21 cellular contexts compared by ENCODE assay signal in genomic region chr7:119065966-119066365, GRCh38.
DNase-seq lines count a peak whose midpoint lies in the region; TF ChIP-seq lines count a peak whose summit lies in the region.
"Had no signal": no experiment of that assay in that cellular context is flagged by ENCODE, and none has a peak within 500 bp of the region (broad histone marks: within the 10 kb centered on the region; RNA-seq: fewer than 3 reads in every experiment).

No MANE protein-coding gene starts in this region.

- H3K36me3 Mint-ChIP-seq in glutamatergic neuron (ENCODE audit: unreplicated experiment): peaks cover under 1% of the 10 kb centered on the region
- H3K36me3 Mint-ChIP-seq: CD14-positive monocyte; CD4-positive, alpha-beta memory T cell; CD4-positive, CD25-positive, alpha-beta regulatory T cell; CD8-positive, alpha-beta memory T cell had no signal

- peaks cover 3% of the 10 kb centered on the region for H3K9me3 Mint-ChIP-seq in glutamatergic neuron (ENCODE audit: unreplicated experiment)

- peaks cover 8% of the 10 kb centered on the region for H3K4me1 Mint-ChIP-seq in glutamatergic neuron (ENCODE audit: low read depth, unreplicated experiment)
- H3K4me1 Mint-ChIP-seq: CD14-positive monocyte; CD4-positive, alpha-beta memory T cell; CD4-positive, CD25-positive, alpha-beta regulatory T cell; CD8-positive, alpha-beta memory T cell had no signal

- DNase-seq in NCI-H2171 treated with DMSO at 0.1 percent for 48 hours (lab: John Stamatoyannopoulos, UW) (peak; percentile 48), NCI-H2171 (lab: John Stamatoyannopoulos, UW) (no peak), NCI-H524 treated with DMSO at 0.1 percent for 48 hours (lab: John Stamatoyannopoulos, UW) (peak; percentile 6), cerebellar cortex (ENCODE audit: low spot score) (peak; percentile 79), glutamatergic neuron (no peak), UCSD-AML1 (lab: John Stamatoyannopoulos, UW; ENCODE audit: unreplicated experiment) (no peak), Ammon's horn (ENCODE audit: low spot score) (no peak)
- no peak for DNase-seq in activated T-cell treated with anti-CD3 and anti-CD28 coated beads, Interleukin-2, amount 50 U/mL, for 1 hour
- DNase-seq: 8988T; AML-193; BE2C; CD4-positive, alpha-beta memory T cell; CD4-positive, CD25-positive, alpha-beta regulatory T cell; CD8-positive, alpha-beta memory T cell; COR-L47; DMS153; DMS53; DMS79; DND-41; EL had no signal

- H3K4me3 Mint-ChIP-seq in glutamatergic neuron (ENCODE audit: unreplicated experiment): no peak overlapping the region
- H3K4me3 Mint-ChIP-seq: CD14-positive monocyte; CD4-positive, alpha-beta memory T cell; CD4-positive, CD25-positive, alpha-beta regulatory T cell; CD8-positive, alpha-beta memory T cell had no signal

- H3K27me3 Mint-ChIP-seq in glutamatergic neuron (ENCODE audit: unreplicated experiment): peaks cover 2% of the 10 kb centered on the region
- H3K27me3 Mint-ChIP-seq: CD4-positive, alpha-beta memory T cell; CD4-positive, CD25-positive, alpha-beta regulatory T cell; CD8-positive, alpha-beta memory T cell had no signal

- peak overlapping the region; percentile 83 for H3K27ac Mint-ChIP-seq in glutamatergic neuron (ENCODE audit: unreplicated experiment)
- H3K27ac Mint-ChIP-seq: CD14-positive monocyte; CD4-positive, alpha-beta memory T cell; CD4-positive, CD25-positive, alpha-beta regulatory T cell; CD8-positive, alpha-beta memory T cell had no signal

- TF ChIP-seq CTCF in glutamatergic neuron (IDR thresholded peaks at IDR 0.05; ENCODE audit: partially characterized antibody, unreplicated experiment): no peak

Comparison
In these comparisons a context has a peak if more than half of its experiments do, and no peak if none do; other contexts are left out.
1. DNase-seq: peak in NCI-H2171 treated with DMSO at 0.1 percent for 48 hours (single experiment), NCI-H524 treated with DMSO at 0.1 percent for 48 hours (single experiment) and cerebellar cortex (single experiment); none in NCI-H2171 (single experiment), glutamatergic neuron (single experiment), UCSD-AML1 (single experiment), activated T-cell treated with anti-CD3 and anti-CD28 coated beads, Interleukin-2, amount 50 U/mL, for 1 hour (single experiment) and Ammon's horn (single experiment).